In genomic region chr5:76537073-76537543, GRCh38 we compare ENCODE assay signal across 1 cellular context.
TF ChIP-seq lines count a peak whose summit lies in the region.

No MANE protein-coding gene starts in this region.

TF ChIP-seq in liver, 16 proteins besides CTCF, POLR2A, EP300 and RAD21 (continued from another document):
- peak; percentile 86 for TF ChIP-seq SP1 (IDR thresholded peaks at IDR 0.05)
- peak; percentile 64 for TF ChIP-seq ZBTB33 (IDR thresholded peaks at IDR 0.05)
- no peak for TF ChIP-seq GABPA (IDR thresholded peaks at IDR 0.05 in 1 of 2, conservative IDR thresholded peaks at IDR 0.05 in 1 of 2)
- no peak for TF ChIP-seq EGR1 (IDR thresholded peaks at IDR 0.05; ENCODE audit: low read depth in 2 of 2)
- peak; percentile 69 to 87 for TF ChIP-seq JUND (IDR thresholded peaks at IDR 0.05)
- TF ChIP-seq YY1 (IDR thresholded peaks at IDR 0.05), result peak; percentile 71
